ENCODE assay signal across 16 cellular contexts in the genomic region with DNA sequence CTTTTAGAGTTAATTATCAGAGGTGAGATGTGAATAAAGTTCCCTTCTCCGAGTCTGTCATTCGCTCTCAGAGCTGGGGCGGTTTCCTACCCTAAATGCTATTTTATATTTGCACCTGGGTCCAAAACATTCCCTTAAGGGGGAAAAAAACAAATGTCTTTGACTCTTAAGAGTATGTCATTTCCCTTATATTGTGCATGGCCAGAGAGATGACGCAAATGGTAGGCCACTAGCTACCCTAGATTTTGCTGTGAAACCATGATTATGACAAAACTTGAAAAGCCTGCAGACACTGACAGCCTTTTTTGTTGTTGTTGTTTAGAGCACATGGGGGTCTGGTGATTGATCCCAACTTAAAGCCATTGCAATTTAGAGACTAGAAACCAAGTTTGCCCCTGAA. TPM values are rescaled to one million over a fixed set of nuclear protein-coding genes. Genes with fewer than 3 reads are reported as not detected.
"Had no signal": no experiment of that assay in that cellular context is flagged by ENCODE, and none has a peak within 500 bp of the region (broad histone marks: within the 10 kb centered on the region; RNA-seq: fewer than 3 reads in every experiment).

No MANE protein-coding gene starts in this region.

- DNase-seq: activated CD4-positive, alpha-beta T cell treated with anti-CD3 and anti-CD28 coated beads, Interleukin-2, amount 50 U/mL, for 4 hours; activated CD4-positive, CD25-positive, alpha-beta regulatory T cell treated with anti-CD3 and anti-CD28 coated beads, Interleukin-2, amount 50 U/mL, for 72 hours; activated CD8-positive, alpha-beta memory T cell treated with anti-CD3 and anti-CD28 coated beads, Interleukin-2, amount 10 ng/mL, durations not matched to agents 7 days and 5 days; activated effector memory CD4-positive, alpha-beta T cell treated with Interleukin-2 at 50 U/mL for 16 hours; activated naive CD8-positive, alpha-beta T cell treated with anti-CD3 and anti-CD28 coated beads, Interleukin-2, amount 10 ng/mL, durations not matched to agents 7 days and 5 days; activated T-cell treated with anti-CD3 and anti-CD28 coated beads, Interleukin-2, amount 50 U/mL, for 24 hours; caudate nucleus; colonic mucosa; effector memory CD4-positive, alpha-beta T cell; erythroblast; head of caudate nucleus; mesendoderm; posterior cingulate gyrus; right cardiac atrium; stimulated activated naive CD4-positive, alpha-beta T cell had no signal

- H3K9me3 ChIP-seq: colonic mucosa had no signal

- ATAC-seq: activated CD8-positive, alpha-beta memory T cell treated with anti-CD3 and anti-CD28 coated beads, Interleukin-2, amount 10 ng/mL, durations not matched to agents 7 days and 5 days; right cardiac atrium had no signal

- H3K27me3 ChIP-seq: colonic mucosa had no signal

- H3K36me3 ChIP-seq: colonic mucosa had no signal

- H3K4me3 Mint-ChIP-seq: activated CD8-positive, alpha-beta memory T cell treated with anti-CD3 and anti-CD28 coated beads, Interleukin-2, amount 10 ng/mL, durations not matched to agents 7 days and 5 days; activated naive CD8-positive, alpha-beta T cell treated with anti-CD3 and anti-CD28 coated beads, Interleukin-2, amount 10 ng/mL, durations not matched to agents 7 days and 5 days; activated T-cell treated with anti-CD3 and anti-CD28 coated beads, Interleukin-2, amount 50 U/mL, for 24 hours had no signal

- H3K36me3 Mint-ChIP-seq: activated CD8-positive, alpha-beta memory T cell treated with anti-CD3 and anti-CD28 coated beads, Interleukin-2, amount 10 ng/mL, durations not matched to agents 7 days and 5 days; activated naive CD8-positive, alpha-beta T cell treated with anti-CD3 and anti-CD28 coated beads, Interleukin-2, amount 10 ng/mL, durations not matched to agents 7 days and 5 days had no signal

- H3K9me3 Mint-ChIP-seq: activated naive CD8-positive, alpha-beta T cell treated with anti-CD3 and anti-CD28 coated beads, Interleukin-2, amount 10 ng/mL, durations not matched to agents 7 days and 5 days; activated T-cell treated with anti-CD3 and anti-CD28 coated beads, Interleukin-2, amount 50 U/mL, for 24 hours had no signal

- H3K4me1 Mint-ChIP-seq: activated CD8-positive, alpha-beta memory T cell treated with anti-CD3 and anti-CD28 coated beads, Interleukin-2, amount 10 ng/mL, durations not matched to agents 7 days and 5 days; activated naive CD8-positive, alpha-beta T cell treated with anti-CD3 and anti-CD28 coated beads, Interleukin-2, amount 10 ng/mL, durations not matched to agents 7 days and 5 days had no signal

- H3K27ac Mint-ChIP-seq: activated CD8-positive, alpha-beta memory T cell treated with anti-CD3 and anti-CD28 coated beads, Interleukin-2, amount 10 ng/mL, durations not matched to agents 7 days and 5 days; activated naive CD8-positive, alpha-beta T cell treated with anti-CD3 and anti-CD28 coated beads, Interleukin-2, amount 10 ng/mL, durations not matched to agents 7 days and 5 days; activated T-cell treated with anti-CD3 and anti-CD28 coated beads, Interleukin-2, amount 50 U/mL, for 24 hours had no signal

- H3K4me3 ChIP-seq: colonic mucosa had no signal

- H3K4me1 ChIP-seq: colonic mucosa had no signal

RNA-seq across cellular contexts. Expression of a gene that starts 12.8 kb away (rescaled TPM):
- total RNA-seq: activated CD8-positive, alpha-beta memory T cell treated with anti-CD3 and anti-CD28 coated beads, Interleukin-2, amount 10 ng/mL, durations not matched to agents 7 days and 5 days had no signal

RNA-seq across cellular contexts. Expression of a gene that starts 47.7 kb away (rescaled TPM):
- total RNA-seq: activated CD8-positive, alpha-beta memory T cell treated with anti-CD3 and anti-CD28 coated beads, Interleukin-2, amount 10 ng/mL, durations not matched to agents 7 days and 5 days; activated naive CD8-positive, alpha-beta T cell treated with anti-CD3 and anti-CD28 coated beads, Interleukin-2, amount 10 ng/mL, durations not matched to agents 7 days and 5 days; ureter had no signal
- polyA plus RNA-seq: right cardiac atrium had no signal
